ENCODE assay signal across 16 cellular contexts in genomic region chr2:82007051-82007664, GRCh38.
"Had no signal": no experiment of that assay in that cellular context is flagged by ENCODE, and none has a peak within 500 bp of the region (broad histone marks: within the 10 kb centered on the region; RNA-seq: fewer than 3 reads in every experiment).

No MANE protein-coding gene starts in this region.

- DNase-seq: activated CD4-positive, alpha-beta T cell treated with anti-CD3 and anti-CD28 coated beads for 48 hours; activated CD8-positive, alpha-beta memory T cell treated with anti-CD3 and anti-CD28 coated beads, Interleukin-2, amount 50 U/mL, for 4 hours; activated CD8-positive, alpha-beta T cell treated with anti-CD3 and anti-CD28 coated beads, Interleukin-2, amount 10 ng/mL, durations not matched to agents 7 days and 5 days; activated effector memory CD4-positive, alpha-beta T cell treated with anti-CD3 and anti-CD28 coated beads, Interleukin-2, amount 50 U/mL, for 16 hours; activated T-cell treated with anti-CD3 and anti-CD28 coated beads, Interleukin-2, amount 50 U/mL, for 48 hours; adrenal gland; caudate nucleus; esophagus squamous epithelium; hippocampal formation; kidney; left ventricle myocardium inferior; posterior cingulate gyrus; T-helper 17 cell had no signal

- FAIRE-seq: colon had no signal

- ATAC-seq: activated CD8-positive, alpha-beta T cell treated with anti-CD3 and anti-CD28 coated beads, Interleukin-2, amount 10 ng/mL, durations not matched to agents 7 days and 5 days; natural killer cell treated with Interleukin-12 subunit alpha and Interleukin-12 subunit beta and Interleukin-15 and Interleukin-18, amount 100 ng/mL, for 72 hours; T-helper 17 cell had no signal

- H3K36me3 ChIP-seq: adrenal gland, esophagus squamous epithelium, left ventricle myocardium inferior, suprapubic skin had no signal

- H3K9me3 ChIP-seq: adrenal gland, esophagus squamous epithelium, left ventricle myocardium inferior, suprapubic skin had no signal

- H3K27me3 ChIP-seq: adrenal gland, esophagus squamous epithelium, suprapubic skin had no signal

- H3K4me3 ChIP-seq: adrenal gland, esophagus squamous epithelium, left ventricle myocardium inferior, suprapubic skin had no signal

- H3K27ac ChIP-seq: adrenal gland, esophagus squamous epithelium, left ventricle myocardium inferior, suprapubic skin had no signal

- H3K4me1 ChIP-seq: adrenal gland, esophagus squamous epithelium, left ventricle myocardium inferior, suprapubic skin had no signal
